ENCODE assay signal across 12 cellular contexts in genomic region chr12:96396914-96397313, GRCh38. TPM values are rescaled to one million over a fixed set of nuclear protein-coding genes. Genes with fewer than 3 reads are reported as not detected.
DNase-seq lines count a peak whose midpoint lies in the region; ATAC-seq, FAIRE-seq and TF ChIP-seq lines count a peak whose summit lies in the region.
"Had no signal": no experiment of that assay in that cellular context is flagged by ENCODE, and none has a peak within 500 bp of the region (broad histone marks: within the 10 kb centered on the region; RNA-seq: fewer than 3 reads in every experiment).

No MANE protein-coding gene starts in this region.

- TF ChIP-seq EP300 in HepG2 (IDR thresholded peaks at IDR 0.05; ENCODE audit: low read depth in 2 of 2, low read length in 2 of 2) (no peak), HepG2 (CRISPR knock-in tag; IDR thresholded peaks at IDR 0.05; ENCODE audit: borderline replicate concordance) (no peak)

- H3K9me3 ChIP-seq in HepG2 (ENCODE audit: low read length) (no peaks in the 10 kb centered on the region), right lobe of liver (no peaks in the 10 kb centered on the region), astrocyte (ENCODE audit: insufficient read depth, low read depth, low read length) (no peaks in the 10 kb centered on the region), mesenchymal stem cell (ENCODE audit: control insufficient read depth, low read length) (no peaks in the 10 kb centered on the region), upper lobe of right lung (no peaks in the 10 kb centered on the region)
- H3K9me3 ChIP-seq: body of pancreas had no signal

- no peak overlapping the region for H4K91ac ChIP-seq in mesenchymal stem cell (ENCODE audit: low read length)

- no peaks in the 10 kb centered on the region for H3K36me3 Mint-ChIP-seq in astrocyte (ENCODE audit: low read depth, unreplicated experiment)

- peak overlapping the region; percentile 16 for H3K27ac Mint-ChIP-seq in astrocyte (ENCODE audit: unreplicated experiment)

- H3K9ac ChIP-seq in HepG2 (ENCODE audit: insufficient read depth, low read depth, low read length) (no peak overlapping the region), astrocyte (ENCODE audit: low read length) (peak overlapping the region; percentile 96), mesenchymal stem cell (ENCODE audit: low read length) (peak overlapping the region; percentile 95)

- peaks cover 27% of the 10 kb centered on the region for H3K4me1 ChIP-seq in HepG2 (ENCODE audit: insufficient read depth, low read length)
- peaks cover 0 to 33% (median 8%) of the 10 kb centered on the region in 4 donors for H3K4me1 ChIP-seq in right lobe of liver
- H3K4me1 ChIP-seq in astrocyte (ENCODE audit: insufficient read depth, low read length), result peaks cover 17% of the 10 kb centered on the region
- H3K4me1 ChIP-seq in mesenchymal stem cell (ENCODE audit: control insufficient read depth, insufficient read depth, low read depth, low read length), result peaks cover 3% of the 10 kb centered on the region
- H3K4me1 ChIP-seq in upper lobe of right lung, result peaks cover 30% of the 10 kb centered on the region

- no peaks in the 10 kb centered on the region for H3K27me3 Mint-ChIP-seq in astrocyte (ENCODE audit: low read depth, unreplicated experiment)

- H4K20me1 ChIP-seq in HepG2 (ENCODE audit: insufficient read depth, low read length), result peaks cover 35% of the 10 kb centered on the region
- peaks cover 59% of the 10 kb centered on the region for H4K20me1 ChIP-seq in astrocyte (ENCODE audit: insufficient read depth, low read length)

- peak overlapping the region; percentile 91 for H3K4me3 Mint-ChIP-seq in astrocyte (ENCODE audit: unreplicated experiment)

- no peak overlapping the region for H2BK12ac ChIP-seq in mesenchymal stem cell (ENCODE audit: low read length in 2 of 2)

- no peaks in the 10 kb centered on the region for H3K9me3 Mint-ChIP-seq in astrocyte (ENCODE audit: unreplicated experiment)

- H2BK120ac ChIP-seq in mesenchymal stem cell (ENCODE audit: low read depth, low read length), result no peak overlapping the region

- peak overlapping the region; percentile 79 for H3K4me2 ChIP-seq in HepG2 (ENCODE audit: low read depth, low read length)
- H3K4me2 ChIP-seq in astrocyte (ENCODE audit: low read length), result peak overlapping the region; percentile 91
- H3K4me2 ChIP-seq in mesenchymal stem cell (ENCODE audit: low read length, poor library complexity, severe bottlenecking), result no peak overlapping the region

- H3K27me3 ChIP-seq in HepG2 (ENCODE audit: control insufficient read depth in 1 of 2, insufficient read depth in 2 of 2, low read length in 2 of 2) (peaks cover 0 to 3% of the 10 kb centered on the region in 2 experiments; a peak in 1 of 5 replicates), right lobe of liver (no peaks in the 10 kb centered on the region), astrocyte (ENCODE audit: insufficient read depth, low read length) (no peaks in the 10 kb centered on the region), mesenchymal stem cell (ENCODE audit: control insufficient read depth in 1 of 2, insufficient read depth in 1 of 2, low read length in 2 of 2) (no peaks in the 10 kb centered on the region), upper lobe of right lung (no peaks in the 10 kb centered on the region)
- H3K27me3 ChIP-seq: body of pancreas had no signal

- no peak overlapping the region for H3K14ac ChIP-seq in mesenchymal stem cell (ENCODE audit: low read length in 2 of 2)

- H2BK5ac ChIP-seq in mesenchymal stem cell (ENCODE audit: low read depth, low read length, poor library complexity, severe bottlenecking), result no peak overlapping the region

- H3K36me3 ChIP-seq in HepG2 (replicated peaks in 1 of 2; ENCODE audit: control insufficient read depth in 1 of 2, insufficient read depth in 2 of 2, low read length in 2 of 2), result no peaks in the 10 kb centered on the region
- H3K36me3 ChIP-seq in right lobe of liver, result no peaks in the 10 kb centered on the region
- peaks cover 2% of the 10 kb centered on the region for H3K36me3 ChIP-seq in astrocyte (ENCODE audit: insufficient read depth, low read length)
- peaks cover 0 to 8% of the 10 kb centered on the region in 2 experiments for H3K36me3 ChIP-seq in mesenchymal stem cell (ENCODE audit: control insufficient read depth in 1 of 2, insufficient read depth in 2 of 2, low read depth in 1 of 2, low read length in 2 of 2)
- no peaks in the 10 kb centered on the region for H3K36me3 ChIP-seq in upper lobe of right lung

- intact Hi-C loops in HepG2 (cut with micrococcal nuclease; ENCODE audit: unreplicated experiment), result loop anchor here (5.0 kb wide), 1 partner anchor 60 kb away; no protein-coding TSS in a partner anchor
- intact Hi-C loops in right lobe of liver (cut with DNase I), result loop anchor here in 1 of 2 donors (10.0 kb wide), 1 partner anchor 162 kb away; no protein-coding TSS in a partner anchor
- intact Hi-C loops in upper lobe of right lung (cut with DNase I), result no loop called here

- in situ Hi-C loops in HepG2 (cut with HindIII; ENCODE audit: extremely low pct_ligation_motif_present, low pct_unique_long_range_greater_than_20kb), result no loop called here

- no peak for DNase-seq in HepG2 (ENCODE audit: low spot score)
- DNase-seq in right lobe of liver, result no peak
- no peak for DNase-seq in astrocyte (ENCODE audit: low read depth)
- DNase-seq in mesenchymal stem cell, result no peak
- DNase-seq in upper lobe of right lung, result no peak
- no peak for DNase-seq in ecto neural progenitor cell (ENCODE audit: low spot score)
- no peak for DNase-seq in AML-193 (lab: John Stamatoyannopoulos, UW)
- DNase-seq in DMS79 treated with DMSO at 0.1 percent for 48 hours (lab: John Stamatoyannopoulos, UW), result no peak
- DNase-seq: activated CD4-positive, CD25-positive, alpha-beta regulatory T cell; body of pancreas; NCI-H1417; stimulated activated CD4-positive, alpha-beta T cell treated with anti-CD3 and anti-CD28 coated beads, Interleukin-4, amount 100 ng/mL, for 4 hours had no signal

- no peak for ATAC-seq in HepG2
- no peak for ATAC-seq in right lobe of liver
- no peak for ATAC-seq in upper lobe of right lung
- ATAC-seq: body of pancreas had no signal

- H3K27ac ChIP-seq in HepG2 (ENCODE audit: extremely low read length, insufficient read depth, low read length) (no peak overlapping the region), right lobe of liver (no peak overlapping the region), astrocyte (ENCODE audit: low read depth, low read length) (peak overlapping the region; percentile 96), mesenchymal stem cell (ENCODE audit: low read length, poor library complexity, severe bottlenecking) (no peak overlapping the region), upper lobe of right lung (no peak overlapping the region)

- no peak overlapping the region for H3K4ac ChIP-seq in mesenchymal stem cell (ENCODE audit: low read depth in 1 of 2, low read length in 2 of 2)

- H4K8ac ChIP-seq in mesenchymal stem cell (ENCODE audit: low read length), result no peak overlapping the region

- H3K23ac ChIP-seq in mesenchymal stem cell (ENCODE audit: low read length in 2 of 2), result no peak overlapping the region

- CTCF ChIA-PET in HepG2 (lab: Yijun Ruan, JAX; ENCODE audit: low intra/inter-chr PET ratio, low total read pairs), result no interaction called here

- H3K18ac ChIP-seq in mesenchymal stem cell (ENCODE audit: low read depth in 1 of 2, low read length in 2 of 2), result no peak overlapping the region

- no peaks in the 10 kb centered on the region for H3K79me1 ChIP-seq in mesenchymal stem cell (replicated peaks; ENCODE audit: low read length, poor library complexity, severe bottlenecking)

- no TSS peak for BruUV-seq in HepG2 (replicated peaks; lab: Mats Ljungman, UMichigan)

- no peak overlapping the region for H2AK5ac ChIP-seq in mesenchymal stem cell (ENCODE audit: low read length, severe bottlenecking)

- H3K4me1 Mint-ChIP-seq in astrocyte (ENCODE audit: low read depth, unreplicated experiment), result peaks cover 30% of the 10 kb centered on the region

- FAIRE-seq in HepG2 (lab: Jason Lieb, UNC), result no peak
- no peak for FAIRE-seq in astrocyte (lab: Jason Lieb, UNC)

- 84% methylated on average over 5 of the region's 5 CpGs for WGBS in HepG2 (ENCODE audit: low lambda C conversion rate)
- 69% methylated on average over 5 of the region's 5 CpGs for WGBS in right lobe of liver (ENCODE audit: insufficient coverage, low coverage, low lambda C conversion rate, missing lambda C conversion rate)
- WGBS in mesenchymal stem cell, result no CpG with 5 or more reads among the region's 5 CpGs

- H2BK15ac ChIP-seq in mesenchymal stem cell (ENCODE audit: low read depth, poor library complexity, severe bottlenecking), result no peak overlapping the region

- H3K4me3 ChIP-seq in HepG2 (replicated peaks in 1 of 3; ENCODE audit: insufficient read depth in 1 of 3, low read depth in 2 of 3, low read length in 3 of 3), result peak overlapping the region in 1 of 3 experiments; percentile 77; a peak in 1 of 6 replicates
- H3K4me3 ChIP-seq in right lobe of liver, result no peak overlapping the region
- H3K4me3 ChIP-seq in astrocyte (ENCODE audit: insufficient read depth, low read depth, low read length), result peak overlapping the region; percentile 94
- peak overlapping the region in 1 of 2 experiments; percentile 93 for H3K4me3 ChIP-seq in mesenchymal stem cell (ENCODE audit: insufficient read depth in 1 of 2, low read depth in 1 of 2, low read length in 2 of 2)
- H3K4me3 ChIP-seq in upper lobe of right lung, result peak overlapping the region; percentile 93
- H3K4me3 ChIP-seq: body of pancreas had no signal

- H3K79me2 ChIP-seq in HepG2 (ENCODE audit: insufficient read depth, low read length) (peaks cover 70% of the 10 kb centered on the region), astrocyte (ENCODE audit: insufficient read depth, low read length) (peaks cover 81% of the 10 kb centered on the region)

- no peak for TF ChIP-seq POLR2A in HepG2 (IDR thresholded peaks at IDR 0.05; ENCODE audit: insufficient read depth in 1 of 2, low read depth in 2 of 2, low read length in 2 of 2)
- no peak for TF ChIP-seq POLR2A in right lobe of liver (IDR thresholded peaks at IDR 0.05)

- no peak for TF ChIP-seq RAD21 in HepG2 (CRISPR knock-in tag; IDR thresholded peaks at IDR 0.05)

- H2AFZ ChIP-seq in HepG2 (ENCODE audit: low read length), result no peak overlapping the region
- H2AFZ ChIP-seq in astrocyte (ENCODE audit: low read depth, low read length), result no peak overlapping the region
- H2AFZ ChIP-seq in mesenchymal stem cell (ENCODE audit: low read depth, low read length), result no peak overlapping the region

- POLR2A ChIA-PET in HepG2 (lab: Yijun Ruan, JAX), result no interaction called here

- TF ChIP-seq CTCF in HepG2 (CRISPR knock-in tag; IDR thresholded peaks at IDR 0.05) (no peak), right lobe of liver (IDR thresholded peaks at IDR 0.05) (no peak), astrocyte (IDR thresholded peaks at IDR 0.05; ENCODE audit: insufficient read depth, low read depth, low read length) (no peak), upper lobe of right lung (IDR thresholded peaks at IDR 0.05) (no peak)

RNA-seq across cellular contexts. Expression of gene CDK17, which starts 3.3 kb away (rescaled TPM):
- total RNA-seq in HepG2 (2016; rRNA removed; fragmentation: Illumina TruSeq; extraction: Trizol), result 20.1 and 22.3 TPM in 2 replicates
- 12.4 and 17.6 TPM in 2 replicates for total RNA-seq in HepG2 (2016; cell fraction: cytosol; rRNA removed; fragmentation: Illumina TruSeq; extraction: Trizol; ENCODE audit: low read depth)
- 21.4 and 21.8 TPM in 2 replicates for total RNA-seq in HepG2 (2016; cell fraction: insoluble cytoplasmic fraction; rRNA removed; fragmentation: Illumina TruSeq; extraction: Trizol)
- total RNA-seq in HepG2 (2016; cell fraction: membrane; rRNA removed; fragmentation: Illumina TruSeq; extraction: Trizol), result 6.8 and 8.7 TPM in 2 replicates
- total RNA-seq in HepG2 (2016; cell fraction: nucleus; rRNA removed; fragmentation: Illumina TruSeq; extraction: Trizol), result 33.8 and 35.2 TPM in 2 replicates
- polyA plus RNA-seq in HepG2 (2011; rRNA removed), result 7.6 and 9.9 TPM in 2 replicates
- 3.7 and 6.4 TPM in 2 replicates for polyA plus RNA-seq in HepG2 (2011; cell fraction: cytosol; rRNA removed)
- 8.2 and 10.0 TPM in 2 replicates for polyA plus RNA-seq in HepG2 (2011; cell fraction: nucleus; rRNA removed)
- polyA plus RNA-seq in HepG2 (2012), result 9.6 and 11.9 TPM in 2 replicates
- polyA plus RNA-seq in HepG2 (2016; cell fraction: cytosol; fragmentation: Illumina TruSeq; extraction: Trizol; ENCODE audit: low read depth), result 0.41 and 0.44 TPM in 2 replicates
- 13.7 and 14.3 TPM in 2 replicates for polyA plus RNA-seq in HepG2 (2016; cell fraction: insoluble cytoplasmic fraction; fragmentation: Illumina TruSeq; extraction: Trizol; ENCODE audit: low read depth)
- polyA plus RNA-seq in HepG2 (2016; cell fraction: membrane; fragmentation: Illumina TruSeq; extraction: Trizol; ENCODE audit: low read depth), result 1.9 and 2.1 TPM in 2 replicates
- 9.6 and 12.3 TPM in 2 replicates for polyA plus RNA-seq in HepG2 (2016; cell fraction: nucleus; fragmentation: Illumina TruSeq; extraction: Trizol; ENCODE audit: insufficient read depth, low read depth)
- 36.0 and 45.8 TPM in 2 replicates for polyA minus RNA-seq in HepG2 (2011; rRNA and poly(A)+ RNA removed; ENCODE audit: low replicate concordance)
- 25.9 and 29.8 TPM in 2 replicates for polyA minus RNA-seq in HepG2 (2011; cell fraction: cytosol; rRNA and poly(A)+ RNA removed)
- 152 and 172 TPM in 2 replicates for polyA minus RNA-seq in HepG2 (2011; cell fraction: nucleus; rRNA and poly(A)+ RNA removed)
- total RNA-seq in right lobe of liver, result 10 to 100 TPM in 5 of 6 experiments, 1 to 10 TPM in 1; 8.9 to 16.1 (median 13.7) TPM
- total RNA-seq in astrocyte, result 53.0 and 64.2 TPM in 2 replicates
- 16.3 TPM for polyA plus RNA-seq in mesenchymal stem cell (2013, experiment 1 of 2)
- 16.3 TPM for polyA plus RNA-seq in mesenchymal stem cell (2013, experiment 2 of 2)
- total RNA-seq in upper lobe of right lung, result 47.1 TPM

Comparison
In these comparisons a context has a peak if more than half of its experiments do, and no peak if none do; other contexts are left out.
1. H3K4me3 ChIP-seq: peak in astrocyte (single experiment) and upper lobe of right lung (single experiment); none in right lobe of liver (0 of 3).